In genomic region chr5:154830219-154830595, GRCh38 we compare ENCODE assay signal across 14 cellular contexts. TPM values are rescaled to one million over a fixed set of nuclear protein-coding genes. Genes with fewer than 3 reads are reported as not detected.
DNase-seq lines count a peak whose midpoint lies in the region; ATAC-seq, FAIRE-seq and TF ChIP-seq lines count a peak whose summit lies in the region.
"Had no signal": no experiment of that assay in that cellular context is flagged by ENCODE, and none has a peak within 500 bp of the region (broad histone marks: within the 10 kb centered on the region; RNA-seq: fewer than 3 reads in every experiment).

No MANE protein-coding gene starts in this region.

- peak overlapping the region; percentile 81 for H3K27ac Mint-ChIP-seq in activated naive CD4-positive, alpha-beta T cell treated with anti-CD3 and anti-CD28 coated beads, Interleukin-2, amount 50 U/mL, for 24 hours
- H3K27ac Mint-ChIP-seq: B cell; stimulated activated memory B cell treated with anti-CD40 and anti-IgM and Interleukin-4, amounts not matched to agents 10 μg/mL and 1 μg/mL and 100 μg/mL, for 72 hours had no signal

- intact Hi-C loops in left colon (cut with DNase I, micrococcal nuclease): no loop called here
- intact Hi-C loops in vagina (cut with DNase I): no loop called here

- ATAC-seq in activated T-cell treated with anti-CD3 and anti-CD28 coated beads, Interleukin-2, amount 50 U/mL, for 4 hours: no peak
- peak; percentile 28 for ATAC-seq in left colon
- ATAC-seq: stimulated activated memory B cell treated with anti-CD40 and anti-IgM and Interleukin-4, amounts not matched to agents 10 μg/mL and 1 μg/mL and 100 μg/mL, for 72 hours had no signal

- FAIRE-seq in GM12892 (lab: Jason Lieb, UNC): no peak
- FAIRE-seq: RCC 7860, TTC549 had no signal

- TF ChIP-seq POLR2A in vagina (IDR thresholded peaks at IDR 0.05) (no peak), GM12892 (IDR thresholded peaks at IDR 0.05; ENCODE audit: low read depth, low read length) (no peak)

- H3K4me1 ChIP-seq in vagina: peaks cover 14% of the 10 kb centered on the region

- H3K27ac ChIP-seq in vagina: peak overlapping the region; percentile 43
- H3K27ac ChIP-seq: brain microvascular endothelial cell had no signal

- no peaks in the 10 kb centered on the region for H3K9me3 Mint-ChIP-seq in activated naive CD4-positive, alpha-beta T cell treated with anti-CD3 and anti-CD28 coated beads, Interleukin-2, amount 50 U/mL, for 24 hours
- H3K9me3 Mint-ChIP-seq in activated T-cell treated with anti-CD3 and anti-CD28 coated beads, Interleukin-2, amount 50 U/mL, for 4 hours: no peaks in the 10 kb centered on the region
- H3K9me3 Mint-ChIP-seq: memory B cell; stimulated activated memory B cell treated with anti-CD40 and anti-IgM and Interleukin-4, amounts not matched to agents 10 μg/mL and 1 μg/mL and 100 μg/mL, for 72 hours had no signal

- H3K27me3 ChIP-seq in vagina: no peaks in the 10 kb centered on the region
- H3K27me3 ChIP-seq: brain microvascular endothelial cell had no signal

- no peaks in the 10 kb centered on the region for H3K27me3 Mint-ChIP-seq in activated naive CD4-positive, alpha-beta T cell treated with anti-CD3 and anti-CD28 coated beads, Interleukin-2, amount 50 U/mL, for 24 hours
- H3K27me3 Mint-ChIP-seq in activated T-cell treated with anti-CD3 and anti-CD28 coated beads, Interleukin-2, amount 50 U/mL, for 4 hours (ENCODE audit: low read depth): no peaks in the 10 kb centered on the region
- H3K27me3 Mint-ChIP-seq: B cell; memory B cell; stimulated activated memory B cell treated with anti-CD40 and anti-IgM and Interleukin-4, amounts not matched to agents 10 μg/mL and 1 μg/mL and 100 μg/mL, for 72 hours had no signal

- H3K36me3 ChIP-seq in vagina: no peaks in the 10 kb centered on the region
- H3K36me3 ChIP-seq: brain microvascular endothelial cell had no signal

- H3K4me3 ChIP-seq in vagina: no peak overlapping the region

- TF ChIP-seq CTCF in vagina (IDR thresholded peaks at IDR 0.05): no peak

- H3K36me3 Mint-ChIP-seq in activated naive CD4-positive, alpha-beta T cell treated with anti-CD3 and anti-CD28 coated beads, Interleukin-2, amount 50 U/mL, for 24 hours: peaks cover 12% of the 10 kb centered on the region
- H3K36me3 Mint-ChIP-seq in activated T-cell treated with anti-CD3 and anti-CD28 coated beads, Interleukin-2, amount 50 U/mL, for 4 hours (ENCODE audit: insufficient read depth): peaks cover 18% of the 10 kb centered on the region
- H3K36me3 Mint-ChIP-seq: memory B cell had no signal

- H3K4me3 Mint-ChIP-seq in activated naive CD4-positive, alpha-beta T cell treated with anti-CD3 and anti-CD28 coated beads, Interleukin-2, amount 50 U/mL, for 24 hours: peak overlapping the region; percentile 39
- peak overlapping the region; percentile 24 for H3K4me3 Mint-ChIP-seq in activated T-cell treated with anti-CD3 and anti-CD28 coated beads, Interleukin-2, amount 50 U/mL, for 4 hours
- H3K4me3 Mint-ChIP-seq: B cell; memory B cell; stimulated activated memory B cell treated with anti-CD40 and anti-IgM and Interleukin-4, amounts not matched to agents 10 μg/mL and 1 μg/mL and 100 μg/mL, for 72 hours had no signal

- H3K4me1 Mint-ChIP-seq in activated naive CD4-positive, alpha-beta T cell treated with anti-CD3 and anti-CD28 coated beads, Interleukin-2, amount 50 U/mL, for 24 hours: peaks cover 48% of the 10 kb centered on the region
- peaks cover 36% of the 10 kb centered on the region for H3K4me1 Mint-ChIP-seq in activated T-cell treated with anti-CD3 and anti-CD28 coated beads, Interleukin-2, amount 50 U/mL, for 4 hours (ENCODE audit: low read depth)

- DNase-seq in activated naive CD4-positive, alpha-beta T cell treated with Interleukin-2 at 50 U/mL for 16 hours: no peak
- DNase-seq in activated T-cell treated with anti-CD3 and anti-CD28 coated beads, Interleukin-2, amount 50 U/mL, for 4 hours: no peak
- DNase-seq in left colon (no peak), vagina (ENCODE audit: extremely low spot score in 2 of 2) (no peak), GM12892 (ENCODE audit: insufficient read length) (no peak), NCI-H1105 (lab: John Stamatoyannopoulos, UW) (no peak)
- no peak for DNase-seq in central memory CD4-positive, alpha-beta T cell
- DNase-seq: brain microvascular endothelial cell had no signal

- H3K9me3 ChIP-seq in vagina: no peaks in the 10 kb centered on the region

RNA-seq across cellular contexts. Expression of gene FAXDC2, which starts 20.2 kb away (rescaled TPM):
- under 1 TPM in 1 of 3 donors, not detected in 2; 0.40 TPM for total RNA-seq in activated T-cell treated with anti-CD3 and anti-CD28 coated beads, Interleukin-2, amount 50 U/mL, for 4 hours
- total RNA-seq in left colon: 10 to 100 TPM; 12.0 to 36.6 TPM
- total RNA-seq in vagina: 35.4 TPM
- polyA plus RNA-seq in GM12892 (2012; ENCODE audit: missing spikeins): 1.6 TPM
- total RNA-seq: B cell had no signal

RNA-seq across cellular contexts. Expression of gene CNOT8, which starts 28.2 kb away (rescaled TPM):
- 10 to 100 TPM; 44.9 to 50.1 (median 48.0) TPM for total RNA-seq in activated T-cell treated with anti-CD3 and anti-CD28 coated beads, Interleukin-2, amount 50 U/mL, for 4 hours
- total RNA-seq in left colon: 10 to 100 TPM; 50.6 to 58.7 TPM
- 62.1 TPM for total RNA-seq in vagina
- polyA plus RNA-seq in GM12892 (2012; ENCODE audit: missing spikeins): 36.6 TPM

Comparison
In these comparisons a context has a peak if more than half of its experiments do, and no peak if none do; other contexts are left out.
1. RNA of gene FAXDC2, which starts 20.2 kb away (total RNA-seq): 12.0 to 36.6 TPM in left colon and 35.4 TPM in vagina (single experiment); 0.40 TPM in activated T-cell treated with anti-CD3 and anti-CD28 coated beads, Interleukin-2, amount 50 U/mL, for 4 hours; every median in the first group is over 4 times any median in the second.